In genomic region chr2:140593159-140593558, GRCh38 we compare ENCODE assay signal across 26 cellular contexts.
"Had no signal": no experiment of that assay in that cellular context is flagged by ENCODE, and none has a peak within 500 bp of the region (broad histone marks: within the 10 kb centered on the region; RNA-seq: fewer than 3 reads in every experiment).

No MANE protein-coding gene starts in this region.

- H3K4me3 ChIP-seq: adrenal gland, body of pancreas, breast epithelium, MG63, SJCRH30, SK-N-MC had no signal

- H3K36me3 ChIP-seq: adrenal gland, breast epithelium, MG63, SJCRH30 had no signal

- FAIRE-seq: astrocyte had no signal

- H3K9me3 ChIP-seq: adrenal gland, body of pancreas, breast epithelium, MG63, SJCRH30 had no signal

- H3K9me3 Mint-ChIP-seq: activated CD4-positive, alpha-beta T cell treated with anti-CD3 and anti-CD28 coated beads, Interleukin-2, amount 10 ng/mL, durations not matched to agents 7 days and 5 days; activated naive CD8-positive, alpha-beta T cell treated with anti-CD3 and anti-CD28 coated beads, Interleukin-2, amount 10 ng/mL, durations not matched to agents 7 days and 5 days had no signal

- H3K36me3 Mint-ChIP-seq: activated naive CD4-positive, alpha-beta T cell treated with anti-CD3 and anti-CD28 coated beads, Interleukin-2, amount 50 U/mL, for 24 hours; activated naive CD8-positive, alpha-beta T cell treated with anti-CD3 and anti-CD28 coated beads, Interleukin-2, amount 10 ng/mL, durations not matched to agents 7 days and 5 days had no signal

- H3K27me3 Mint-ChIP-seq: activated CD4-positive, alpha-beta T cell treated with anti-CD3 and anti-CD28 coated beads, Interleukin-2, amount 10 ng/mL, durations not matched to agents 7 days and 5 days; activated naive CD4-positive, alpha-beta T cell treated with anti-CD3 and anti-CD28 coated beads, Interleukin-2, amount 50 U/mL, for 24 hours; activated naive CD8-positive, alpha-beta T cell treated with anti-CD3 and anti-CD28 coated beads, Interleukin-2, amount 10 ng/mL, durations not matched to agents 7 days and 5 days; activated T-cell treated with anti-CD3 and anti-CD28 coated beads, Interleukin-2, amount 50 U/mL, for 24 hours had no signal

- H3K27ac Mint-ChIP-seq: activated CD4-positive, alpha-beta T cell treated with anti-CD3 and anti-CD28 coated beads, Interleukin-2, amount 10 ng/mL, durations not matched to agents 7 days and 5 days; activated CD8-positive, alpha-beta T cell treated with anti-CD3 and anti-CD28 coated beads, Interleukin-2, amount 10 ng/mL, durations not matched to agents 7 days and 5 days; activated naive CD4-positive, alpha-beta T cell treated with anti-CD3 and anti-CD28 coated beads, Interleukin-2, amount 50 U/mL, for 24 hours; activated naive CD8-positive, alpha-beta T cell treated with anti-CD3 and anti-CD28 coated beads, Interleukin-2, amount 10 ng/mL, durations not matched to agents 7 days and 5 days; activated T-cell treated with anti-CD3 and anti-CD28 coated beads, Interleukin-2, amount 50 U/mL, for 24 hours; activated T-helper 2 cell treated with anti-CD3 and anti-CD28 coated beads, Interferon-gamma antibody, Interleukin-2, Interleukin-4, amounts not matched to agents 10 μg/mL and 5 μg/mL and 100 μg/mL, durations not matched to agents 14 hours and 24 hours and 36 hours had no signal

- H3K27ac ChIP-seq: adrenal gland, body of pancreas, breast epithelium, SJCRH30, SK-N-MC had no signal

- H3K4me1 Mint-ChIP-seq: activated CD4-positive, alpha-beta T cell treated with anti-CD3 and anti-CD28 coated beads, Interleukin-2, amount 10 ng/mL, durations not matched to agents 7 days and 5 days; activated naive CD4-positive, alpha-beta T cell treated with anti-CD3 and anti-CD28 coated beads, Interleukin-2, amount 50 U/mL, for 24 hours; activated naive CD8-positive, alpha-beta T cell treated with anti-CD3 and anti-CD28 coated beads, Interleukin-2, amount 10 ng/mL, durations not matched to agents 7 days and 5 days had no signal

- DNase-seq: activated CD4-positive, alpha-beta T cell treated with anti-CD3 and anti-CD28 coated beads, Interleukin-2, amount 10 ng/mL, durations not matched to agents 7 days and 5 days; activated CD4-positive, alpha-beta T cell treated with anti-CD3 and anti-CD28 coated beads, Interleukin-2, amount 50 U/mL, for 48 hours; activated CD8-positive, alpha-beta T cell treated with anti-CD3 and anti-CD28 coated beads, Interleukin-2, amount 10 ng/mL, durations not matched to agents 7 days and 5 days; activated gamma-delta T cell; activated naive CD4-positive, alpha-beta T cell treated with Interleukin-2 at 50 U/mL for 16 hours; activated naive CD8-positive, alpha-beta T cell treated with anti-CD3 and anti-CD28 coated beads, Interleukin-2, amount 10 ng/mL, durations not matched to agents 7 days and 5 days; activated T-cell treated with anti-CD3 and anti-CD28 coated beads, Interleukin-2, amount 50 U/mL, for 24 hours; adrenal gland; body of pancreas; MG63; NCI-H1048; NCI-H1105 treated with DMSO at 0.1 percent for 48 hours; NCI-H1436 treated with DMSO at 0.1 percent for 48 hours; NCI-H1694 treated with DMSO at 0.1 percent for 48 hours; NCI-H2029; NCI-H446; NCI-H510A treated with DMSO at 0.1 percent for 48 hours; SHP77; SJCRH30; T1000 had no signal

- H3K4me3 Mint-ChIP-seq: activated CD4-positive, alpha-beta T cell treated with anti-CD3 and anti-CD28 coated beads, Interleukin-2, amount 10 ng/mL, durations not matched to agents 7 days and 5 days; activated CD8-positive, alpha-beta T cell treated with anti-CD3 and anti-CD28 coated beads, Interleukin-2, amount 10 ng/mL, durations not matched to agents 7 days and 5 days; activated naive CD4-positive, alpha-beta T cell treated with anti-CD3 and anti-CD28 coated beads, Interleukin-2, amount 50 U/mL, for 24 hours; activated naive CD8-positive, alpha-beta T cell treated with anti-CD3 and anti-CD28 coated beads, Interleukin-2, amount 10 ng/mL, durations not matched to agents 7 days and 5 days; activated T-cell treated with anti-CD3 and anti-CD28 coated beads, Interleukin-2, amount 50 U/mL, for 24 hours had no signal

- H3K4me1 ChIP-seq: adrenal gland, body of pancreas, breast epithelium, SJCRH30 had no signal

- H3K27me3 ChIP-seq: adrenal gland, body of pancreas, breast epithelium, MG63, SJCRH30 had no signal

- ATAC-seq: activated CD8-positive, alpha-beta T cell treated with anti-CD3 and anti-CD28 coated beads, Interleukin-2, amount 10 ng/mL, durations not matched to agents 7 days and 5 days; body of pancreas; Panc1 had no signal
